Comparison of ENCODE assay signal across 8 cellular contexts in genomic region chr18:35580748-35581534, GRCh38. TPM values are rescaled to one million over a fixed set of nuclear protein-coding genes. Genes with fewer than 3 reads are reported as not detected.
DNase-seq lines count a peak whose midpoint lies in the region; ATAC-seq and TF ChIP-seq lines count a peak whose summit lies in the region.

No MANE protein-coding gene starts in this region.

- H3K9ac ChIP-seq in PC-3 (ENCODE audit: low read length): peak overlapping the region; percentile 65
- H3K9ac ChIP-seq in neural cell (ENCODE audit: low read length): peak overlapping the region; percentile 89

- no peaks in the 10 kb centered on the region for H3K27me3 ChIP-seq in PC-3 (ENCODE audit: low read length)
- H3K27me3 ChIP-seq in neural cell (ENCODE audit: insufficient read depth, low read depth, low read length): no peaks in the 10 kb centered on the region
- H3K27me3 ChIP-seq in suprapubic skin: no peaks in the 10 kb centered on the region

- H3K4me1 ChIP-seq in PC-3 (ENCODE audit: insufficient read depth, low read length) (peaks cover 11% of the 10 kb centered on the region), suprapubic skin (peaks cover 34% of the 10 kb centered on the region)

- H3F3A ChIP-seq in PC-3 (ENCODE audit: low read length, unreplicated experiment) (no peaks in the 10 kb centered on the region), neural cell (ENCODE audit: insufficient read depth, low read length, poor library complexity, severe bottlenecking) (no peaks in the 10 kb centered on the region)

- H3K36me3 ChIP-seq in PC-3 (ENCODE audit: low read depth, low read length) (no peaks in the 10 kb centered on the region), neural cell (ENCODE audit: insufficient read depth, low read length) (no peaks in the 10 kb centered on the region), suprapubic skin (no peaks in the 10 kb centered on the region)

- H4K20me1 ChIP-seq in PC-3 (ENCODE audit: low read length): no peaks in the 10 kb centered on the region
- peaks cover 6% of the 10 kb centered on the region for H4K20me1 ChIP-seq in neural cell (ENCODE audit: insufficient read depth)

- ATAC-seq in GM18867 (IDR thresholded peaks at IDR 0.05; ENCODE audit: unreplicated experiment): peak; percentile 50
- peak; percentile 36 for ATAC-seq in HG03139 (IDR thresholded peaks at IDR 0.05; ENCODE audit: unreplicated experiment)
- ATAC-seq in PC-3: peak; percentile 61

- intact Hi-C loops in PC-3 (cut with micrococcal nuclease): loop anchor here (5.0 to 10.0 kb wide), 3 partner anchors 106 to 391 kb away; partner anchors contain the start of gene RMP24

- H3K4me2 ChIP-seq in PC-3 (ENCODE audit: low read length): peak overlapping the region; percentile 74
- H3K4me2 ChIP-seq in neural cell (ENCODE audit: low read length): peak overlapping the region; percentile 62

- no TSS peak for BruUV-seq in PC-3 (replicated peaks; lab: Mats Ljungman, UMichigan)

- H3K9me2 ChIP-seq in PC-3 (replicated peaks; ENCODE audit: low read length) (no peaks in the 10 kb centered on the region), neural cell (ENCODE audit: insufficient read depth, low read length) (no peaks in the 10 kb centered on the region)

- POLR2A ChIA-PET in PC-3 (lab: Charles Lee; ENCODE audit: unreplicated experiment): no interaction called here

- CTCF ChIA-PET in PC-3 (lab: Charles Lee): no interaction called here

- H2AFZ ChIP-seq in PC-3 (ENCODE audit: low read length): peak overlapping the region; percentile 55; the same call in 1 of the 2 replicates
- peak overlapping the region; percentile 78 for H2AFZ ChIP-seq in neural cell (ENCODE audit: low read depth, low read length)

- H3K4me3 ChIP-seq in PC-3 (ENCODE audit: low read length): peak overlapping the region; percentile 70
- H3K4me3 ChIP-seq in fibroblast of villous mesenchyme (ENCODE audit: low read depth, low read length): peak overlapping the region; percentile 66
- H3K4me3 ChIP-seq in neural cell (ENCODE audit: low read length): peak overlapping the region; percentile 77
- peak overlapping the region; percentile 83 for H3K4me3 ChIP-seq in suprapubic skin

- 2% methylated on average over 5 of the region's 94 CpGs for WGBS in suprapubic skin

- peak; percentile 56 for TF ChIP-seq RAD21 in neural cell (conservative IDR thresholded peaks at IDR 0.05)

- no peaks in the 10 kb centered on the region for H3K9me3 ChIP-seq in PC-3 (ENCODE audit: low read length)
- no peaks in the 10 kb centered on the region for H3K9me3 ChIP-seq in neural cell (ENCODE audit: low read length)
- H3K9me3 ChIP-seq in suprapubic skin: no peaks in the 10 kb centered on the region

- TF ChIP-seq POLR2A in suprapubic skin (IDR thresholded peaks at IDR 0.05): peak in 1 of 2 donors; percentile 53

- H3K27ac ChIP-seq in PC-3 (ENCODE audit: low read length) (no peak overlapping the region), neural cell (ENCODE audit: low read length) (peak overlapping the region; percentile 79), suprapubic skin (peak overlapping the region; percentile 99)

- DNase-seq in AG20443 (ENCODE audit: low spot score) (peak; percentile 85), PC-3 (peak; percentile 21), fibroblast of villous mesenchyme (ENCODE audit: low read depth) (peak; percentile 58), suprapubic skin (ENCODE audit: low spot score in 2 of 2) (peak; percentile 80 to 81)
- peak; percentile 33 for DNase-seq in activated T-helper 9 cell treated with anti-CD3 and anti-CD28 coated beads, Interleukin-2, amount 50 U/mL, for 16 hours (ENCODE audit: low read depth)

- peak; percentile 66 for TF ChIP-seq EP300 in neural cell (conservative IDR thresholded peaks at IDR 0.05; ENCODE audit: poor library complexity, severe bottlenecking)
- TF ChIP-seq EP300 in suprapubic skin (IDR thresholded peaks at IDR 0.05): no peak

- peaks cover 41% of the 10 kb centered on the region for H3K79me2 ChIP-seq in PC-3 (ENCODE audit: low read length)
- peaks cover 46% of the 10 kb centered on the region for H3K79me2 ChIP-seq in neural cell (replicated peaks; ENCODE audit: insufficient read depth, low read length)

- TF ChIP-seq CTCF in PC-3 (conservative IDR thresholded peaks at IDR 0.05; ENCODE audit: low read depth, low read length): no peak
- no peak for TF ChIP-seq CTCF in fibroblast of villous mesenchyme (IDR thresholded peaks at IDR 0.05; ENCODE audit: insufficient read depth, low read depth, low read length)
- peak; percentile 26 for TF ChIP-seq CTCF in neural cell (IDR thresholded peaks at IDR 0.05; ENCODE audit: poor library complexity, severe bottlenecking)
- no peak for TF ChIP-seq CTCF in suprapubic skin (IDR thresholded peaks at IDR 0.05)

TF ChIP-seq in neural cell, 6 proteins besides CTCF, POLR2A, EP300 and RAD21:
- TF ChIP-seq EZH2 (IDR thresholded peaks at IDR 0.05; ENCODE audit: borderline replicate concordance, insufficient read depth, low read length, poor library complexity, severe bottlenecking) (no peak), MXI1 (conservative IDR thresholded peaks at IDR 0.05; ENCODE audit: poor library complexity, severe bottlenecking) (peak; percentile 65), TAF1 (IDR thresholded peaks at IDR 0.05; ENCODE audit: low read depth) (peak; percentile 49), SMC3 (conservative IDR thresholded peaks at IDR 0.05; ENCODE audit: poor library complexity) (peak; percentile 61), POLR2AphosphoS5 (IDR thresholded peaks at IDR 0.05) (peak; percentile 23), REST (IDR thresholded peaks at IDR 0.05; ENCODE audit: borderline replicate concordance) (peak; percentile 70)

RNA-seq across cellular contexts. Expression of gene GALNT1, which starts 0.6 kb away (rescaled TPM):
- total RNA-seq in PC-3 (2014; rRNA removed): 17.9 and 25.0 TPM in 2 replicates
- total RNA-seq in fibroblast of villous mesenchyme: 56.7 and 82.9 TPM in 2 replicates
- polyA plus RNA-seq in neural cell: 82.3 and 103 TPM in 2 replicates
- 141 and 142 TPM in 2 replicates for polyA minus RNA-seq in neural cell
- total RNA-seq in suprapubic skin: 10 to 100 TPM; 46.2 to 96.5 (median 62.6) TPM

Comparison
In these comparisons a context has a peak if more than half of its experiments do, and no peak if none do; other contexts are left out.
1. DNase-seq: peak in every context shown above with its lines; median percentile 85 in AG20443; 80 in suprapubic skin; 58 in fibroblast of villous mesenchyme; 33 in activated T-helper 9 cell treated with anti-CD3 and anti-CD28 coated beads, Interleukin-2, amount 50 U/mL, for 16 hours; 21 in PC-3.